18 cellular contexts compared by ENCODE assay signal in genomic region chr10:103490986-103491314, GRCh38. TPM values are rescaled to one million over a fixed set of nuclear protein-coding genes. Genes with fewer than 3 reads are reported as not detected.
DNase-seq lines count a peak whose midpoint lies in the region; ATAC-seq and TF ChIP-seq lines count a peak whose summit lies in the region.
"Had no signal": no experiment of that assay in that cellular context is flagged by ENCODE, and none has a peak within 500 bp of the region (broad histone marks: within the 10 kb centered on the region; RNA-seq: fewer than 3 reads in every experiment).

No MANE protein-coding gene starts in this region.

- H3K27ac Mint-ChIP-seq in activated naive CD8-positive, alpha-beta T cell treated with anti-CD3 and anti-CD28 coated beads, Interleukin-2, amount 50 U/mL, for 24 hours: no peak overlapping the region
- H3K27ac Mint-ChIP-seq in activated naive CD8-positive, alpha-beta T cell treated with anti-CD3 and anti-CD28 coated beads for 36 hours: no peak overlapping the region

- H3K4me3 ChIP-seq in Panc1 (ENCODE audit: low read depth in 2 of 2, low read length in 2 of 2) (no peak overlapping the region), uterus (no peak overlapping the region), SJCRH30 (no peak overlapping the region)
- H3K4me3 ChIP-seq: gastrocnemius medialis, right lobe of liver, SJSA1, thoracic aorta had no signal

- POLR2A ChIA-PET in Panc1 (lab: Charles Lee): no interaction called here

- peaks cover 27% of the 10 kb centered on the region for H3K4me1 Mint-ChIP-seq in activated naive CD8-positive, alpha-beta T cell treated with anti-CD3 and anti-CD28 coated beads, Interleukin-2, amount 50 U/mL, for 24 hours
- H3K4me1 Mint-ChIP-seq in activated naive CD8-positive, alpha-beta T cell treated with anti-CD3 and anti-CD28 coated beads for 36 hours: peaks cover 22% of the 10 kb centered on the region

- H3K27ac ChIP-seq in Panc1 (ENCODE audit: low read length) (no peak overlapping the region), uterus (peak overlapping the region; percentile 87 to 89), SJCRH30 (no peak overlapping the region)
- H3K27ac ChIP-seq: gastrocnemius medialis, right lobe of liver, SJSA1, thoracic aorta had no signal

- no TSS peak for BruUV-seq in Panc1 (replicated peaks; lab: Mats Ljungman, UMichigan)

- H3K9me3 Mint-ChIP-seq in activated naive CD8-positive, alpha-beta T cell treated with anti-CD3 and anti-CD28 coated beads, Interleukin-2, amount 50 U/mL, for 24 hours: no peaks in the 10 kb centered on the region
- no peaks in the 10 kb centered on the region for H3K9me3 Mint-ChIP-seq in activated naive CD8-positive, alpha-beta T cell treated with anti-CD3 and anti-CD28 coated beads for 36 hours
- H3K9me3 Mint-ChIP-seq: nephron had no signal

- H3K4me1 ChIP-seq in Panc1 (ENCODE audit: control insufficient read depth, insufficient read depth, low read length): peaks cover 8% of the 10 kb centered on the region; the same call in 1 of the 2 replicates
- peaks cover 4 to 11% of the 10 kb centered on the region in 2 donors for H3K4me1 ChIP-seq in uterus
- peaks cover 23% of the 10 kb centered on the region for H3K4me1 ChIP-seq in SJCRH30

- in situ Hi-C loops in Panc1 (cut with HindIII; ENCODE audit: low pct_unique_long_range_greater_than_20kb, low sequenced_read_pairs): no loop called here

- peaks cover 36% of the 10 kb centered on the region for H3K27me3 Mint-ChIP-seq in activated naive CD8-positive, alpha-beta T cell treated with anti-CD3 and anti-CD28 coated beads, Interleukin-2, amount 50 U/mL, for 24 hours
- H3K27me3 Mint-ChIP-seq in activated naive CD8-positive, alpha-beta T cell treated with anti-CD3 and anti-CD28 coated beads for 36 hours: peaks cover 40% of the 10 kb centered on the region

- no peak for DNase-seq in activated naive CD8-positive, alpha-beta T cell treated with anti-CD3 and anti-CD28 coated beads, Interleukin-2, amount 50 U/mL, for 24 hours
- DNase-seq in activated naive CD8-positive, alpha-beta T cell treated with anti-CD3 and anti-CD28 coated beads for 36 hours: no peak
- DNase-seq in Panc1 (ENCODE audit: low read depth, low spot score) (no peak), uterus (no peak), SJCRH30 (no peak), RPMI8226 (no peak), T-helper 9 cell (no peak)
- DNase-seq: aorta, gastrocnemius medialis, MV-4-11, NCI-H446, right lobe of liver had no signal

- TF ChIP-seq CTCF in Panc1 (IDR thresholded peaks at IDR 0.05) (no peak), uterus (IDR thresholded peaks at IDR 0.05) (no peak)

- TF ChIP-seq POLR2A in uterus (IDR thresholded peaks at IDR 0.05): no peak

- CTCF ChIA-PET in Panc1 (lab: Charles Lee): interaction anchor here (0.6 kb wide), 3 partner anchors 8 to 121 kb away, joined by 3 to 10 read pairs (median 3); no protein-coding TSS in a partner anchor

- peak; percentile 29 for ATAC-seq in activated naive CD8-positive, alpha-beta T cell treated with anti-CD3 and anti-CD28 coated beads, Interleukin-2, amount 50 U/mL, for 24 hours
- ATAC-seq in HG02885 (IDR thresholded peaks at IDR 0.05; ENCODE audit: poor library complexity, unreplicated experiment) (peak; percentile 6), Panc1 (0 out of 2 replicates have a peak, but pooled peaks have one; percentile 17)
- ATAC-seq: gastrocnemius medialis had no signal

- H3K27me3 ChIP-seq in Panc1 (ENCODE audit: control insufficient read depth, insufficient read depth, low read length): peaks cover 18% of the 10 kb centered on the region
- H3K27me3 ChIP-seq in uterus: no peaks in the 10 kb centered on the region
- no peaks in the 10 kb centered on the region for H3K27me3 ChIP-seq in SJCRH30

- no peaks in the 10 kb centered on the region for H3K9me3 ChIP-seq in Panc1 (ENCODE audit: control insufficient read depth, insufficient read depth, low read depth, low read length)
- H3K9me3 ChIP-seq in uterus: no peaks in the 10 kb centered on the region
- no peaks in the 10 kb centered on the region for H3K9me3 ChIP-seq in SJCRH30 (replicated peaks)
- H3K9me3 ChIP-seq: gastrocnemius medialis, right lobe of liver, SJSA1, thoracic aorta had no signal

- no peaks in the 10 kb centered on the region for H3K36me3 Mint-ChIP-seq in activated naive CD8-positive, alpha-beta T cell treated with anti-CD3 and anti-CD28 coated beads, Interleukin-2, amount 50 U/mL, for 24 hours (ENCODE audit: low read depth)
- H3K36me3 Mint-ChIP-seq in activated naive CD8-positive, alpha-beta T cell treated with anti-CD3 and anti-CD28 coated beads for 36 hours: no peaks in the 10 kb centered on the region

- intact Hi-C loops in Panc1 (cut with micrococcal nuclease; ENCODE audit: unreplicated experiment): no loop called here
- intact Hi-C loops in uterus (cut with DNase I; ENCODE audit: low total_unique reads): no loop called here

- H3K36me3 ChIP-seq in Panc1 (ENCODE audit: control insufficient read depth, insufficient read depth, low read length) (no peaks in the 10 kb centered on the region), uterus (no peaks in the 10 kb centered on the region), SJCRH30 (no peaks in the 10 kb centered on the region)
- H3K36me3 ChIP-seq: gastrocnemius medialis, right lobe of liver, SJSA1, thoracic aorta had no signal

- H3K4me3 Mint-ChIP-seq in activated naive CD8-positive, alpha-beta T cell treated with anti-CD3 and anti-CD28 coated beads, Interleukin-2, amount 50 U/mL, for 24 hours: no peak overlapping the region
- H3K4me3 Mint-ChIP-seq in activated naive CD8-positive, alpha-beta T cell treated with anti-CD3 and anti-CD28 coated beads for 36 hours: no peak overlapping the region
- H3K4me3 Mint-ChIP-seq: nephron had no signal

RNA-seq across cellular contexts. Expression of gene NEURL1, which starts 2.6 kb away (rescaled TPM):
- 1 to 10 TPM; 3.1 to 3.2 TPM for total RNA-seq in activated naive CD8-positive, alpha-beta T cell treated with anti-CD3 and anti-CD28 coated beads for 36 hours
- total RNA-seq in Panc1 (2021; ENCODE audit: unreplicated experiment) (0.10 TPM), uterus (10 to 100 TPM in 2 of 4 donors, 1 to 10 TPM in 2; 3.8 to 46.1 (median 14.1) TPM)
- polyA plus RNA-seq in Panc1 (2012; ENCODE audit: insufficient read length): 0.84 TPM
- 2.6 and 4.1 TPM in 2 replicates for total RNA-seq in SJCRH30 (2014; rRNA removed; shearing (Covaris generic))
- total RNA-seq: SJSA1 had no signal

RNA-seq across cellular contexts. Expression of gene CALHM3, which starts 11.9 kb away (rescaled TPM):
- not detected for total RNA-seq in activated naive CD8-positive, alpha-beta T cell treated with anti-CD3 and anti-CD28 coated beads for 36 hours
- total RNA-seq in Panc1 (2021; ENCODE audit: unreplicated experiment) (not detected), uterus (not detected)
- polyA plus RNA-seq in Panc1 (2012; ENCODE audit: insufficient read length): not detected
- total RNA-seq in SJCRH30 (2014; rRNA removed; shearing (Covaris generic)): not detected in 2 replicates
- total RNA-seq: aorta, gastrocnemius medialis, kidney, right lobe of liver, SJSA1, thoracic aorta had no signal
- polyA plus RNA-seq: AG04450, aorta had no signal

RNA-seq across cellular contexts. Expression of gene CALHM1, which starts 32.2 kb away (rescaled TPM):
- not detected for total RNA-seq in activated naive CD8-positive, alpha-beta T cell treated with anti-CD3 and anti-CD28 coated beads for 36 hours
- total RNA-seq in Panc1 (2021; ENCODE audit: unreplicated experiment) (not detected), uterus (not detected)
- not detected for polyA plus RNA-seq in Panc1 (2012; ENCODE audit: insufficient read length)
- total RNA-seq in SJCRH30 (2014; rRNA removed; shearing (Covaris generic)): 0.02 and 0.13 TPM in 2 replicates
- total RNA-seq: aorta, gastrocnemius medialis, kidney, right lobe of liver, SJSA1, thoracic aorta had no signal
- polyA plus RNA-seq: AG04450, aorta had no signal

RNA-seq across cellular contexts. Expression of gene CALHM2, which starts 38.8 kb away (rescaled TPM):
- 1 to 10 TPM; 4.5 to 4.8 TPM for total RNA-seq in activated naive CD8-positive, alpha-beta T cell treated with anti-CD3 and anti-CD28 coated beads for 36 hours
- total RNA-seq in Panc1 (2021; ENCODE audit: unreplicated experiment): 5.9 TPM
- 9.9 TPM for polyA plus RNA-seq in Panc1 (2012; ENCODE audit: insufficient read length)
- total RNA-seq in uterus: 10 to 100 TPM; 29.7 to 98.7 (median 46.8) TPM
- total RNA-seq in SJCRH30 (2014; rRNA removed; shearing (Covaris generic)): 34.8 and 35.0 TPM in 2 replicates
- total RNA-seq: SJSA1 had no signal

Comparison
In these comparisons a context has a peak if more than half of its experiments do, and no peak if none do; other contexts are left out.
1. H3K27ac ChIP-seq: peak in uterus (2 of 2); none in Panc1 (single experiment) and SJCRH30 (single experiment).
2. Peak in every context shown above with its lines, with median percentiles within 50 percentile points of each other: ATAC-seq.